2 cellular contexts compared by ENCODE assay signal in the genomic region with DNA sequence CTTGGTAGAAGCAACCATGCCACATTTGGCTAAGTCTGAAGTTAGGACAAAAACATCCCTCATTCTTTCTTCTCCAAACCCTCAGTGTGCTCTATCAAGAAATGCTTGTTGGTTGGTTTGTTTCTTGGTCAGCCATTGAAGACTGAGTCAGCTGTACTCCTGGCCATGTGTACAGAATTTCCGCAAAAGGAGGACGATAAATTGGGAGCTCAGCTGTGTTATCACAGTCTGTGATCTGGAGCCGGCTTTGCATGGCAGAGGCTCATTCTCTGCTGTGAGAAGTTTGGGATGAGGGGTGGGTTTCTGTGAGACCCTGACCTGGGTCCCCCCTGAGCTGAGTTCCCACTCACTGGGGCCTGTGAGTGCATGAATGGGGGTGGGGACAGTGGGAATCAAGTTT.
TF ChIP-seq lines count a peak whose summit lies in the region.

No MANE protein-coding gene starts in this region.

TF ChIP-seq in SK-N-SH, 30 proteins besides CTCF, POLR2A, EP300 and RAD21 (continued from another document):
- TF ChIP-seq, protein P1, sequence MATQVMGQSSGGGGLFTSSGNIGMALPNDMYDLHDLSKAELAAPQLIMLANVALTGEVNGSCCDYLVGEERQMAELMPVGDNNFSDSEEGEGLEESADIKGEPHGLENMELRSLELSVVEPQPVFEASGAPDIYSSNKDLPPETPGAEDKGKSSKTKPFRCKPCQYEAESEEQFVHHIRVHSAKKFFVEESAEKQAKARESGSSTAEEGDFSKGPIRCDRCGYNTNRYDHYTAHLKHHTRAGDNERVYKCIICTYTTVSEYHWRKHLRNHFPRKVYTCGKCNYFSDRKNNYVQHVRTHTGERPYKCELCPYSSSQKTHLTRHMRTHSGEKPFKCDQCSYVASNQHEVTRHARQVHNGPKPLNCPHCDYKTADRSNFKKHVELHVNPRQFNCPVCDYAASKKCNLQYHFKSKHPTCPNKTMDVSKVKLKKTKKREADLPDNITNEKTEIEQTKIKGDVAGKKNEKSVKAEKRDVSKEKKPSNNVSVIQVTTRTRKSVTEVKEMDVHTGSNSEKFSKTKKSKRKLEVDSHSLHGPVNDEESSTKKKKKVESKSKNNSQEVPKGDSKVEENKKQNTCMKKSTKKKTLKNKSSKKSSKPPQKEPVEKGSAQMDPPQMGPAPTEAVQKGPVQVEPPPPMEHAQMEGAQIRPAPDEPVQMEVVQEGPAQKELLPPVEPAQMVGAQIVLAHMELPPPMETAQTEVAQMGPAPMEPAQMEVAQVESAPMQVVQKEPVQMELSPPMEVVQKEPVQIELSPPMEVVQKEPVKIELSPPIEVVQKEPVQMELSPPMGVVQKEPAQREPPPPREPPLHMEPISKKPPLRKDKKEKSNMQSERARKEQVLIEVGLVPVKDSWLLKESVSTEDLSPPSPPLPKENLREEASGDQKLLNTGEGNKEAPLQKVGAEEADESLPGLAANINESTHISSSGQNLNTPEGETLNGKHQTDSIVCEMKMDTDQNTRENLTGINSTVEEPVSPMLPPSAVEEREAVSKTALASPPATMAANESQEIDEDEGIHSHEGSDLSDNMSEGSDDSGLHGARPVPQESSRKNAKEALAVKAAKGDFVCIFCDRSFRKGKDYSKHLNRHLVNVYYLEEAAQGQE (IDR thresholded peaks at IDR 0.05; ENCODE audit: low read depth, low read length): no peak
- TF ChIP-seq TCF12 (IDR thresholded peaks at IDR 0.05): no peak

TF ChIP-seq in SK-N-SH treated with all-trans-retinoic acid at 6 μM for 48 hours, 23 proteins besides CTCF, POLR2A, EP300 and RAD21 (continued from another document):
- TF ChIP-seq, protein P2, sequence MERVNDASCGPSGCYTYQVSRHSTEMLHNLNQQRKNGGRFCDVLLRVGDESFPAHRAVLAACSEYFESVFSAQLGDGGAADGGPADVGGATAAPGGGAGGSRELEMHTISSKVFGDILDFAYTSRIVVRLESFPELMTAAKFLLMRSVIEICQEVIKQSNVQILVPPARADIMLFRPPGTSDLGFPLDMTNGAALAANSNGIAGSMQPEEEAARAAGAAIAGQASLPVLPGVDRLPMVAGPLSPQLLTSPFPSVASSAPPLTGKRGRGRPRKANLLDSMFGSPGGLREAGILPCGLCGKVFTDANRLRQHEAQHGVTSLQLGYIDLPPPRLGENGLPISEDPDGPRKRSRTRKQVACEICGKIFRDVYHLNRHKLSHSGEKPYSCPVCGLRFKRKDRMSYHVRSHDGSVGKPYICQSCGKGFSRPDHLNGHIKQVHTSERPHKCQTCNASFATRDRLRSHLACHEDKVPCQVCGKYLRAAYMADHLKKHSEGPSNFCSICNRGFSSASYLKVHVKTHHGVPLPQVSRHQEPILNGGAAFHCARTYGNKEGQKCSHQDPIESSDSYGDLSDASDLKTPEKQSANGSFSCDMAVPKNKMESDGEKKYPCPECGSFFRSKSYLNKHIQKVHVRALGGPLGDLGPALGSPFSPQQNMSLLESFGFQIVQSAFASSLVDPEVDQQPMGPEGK (CRISPR knock-in tag; IDR thresholded peaks at IDR 0.05; ENCODE audit: borderline replicate concordance): no peak
- TF ChIP-seq, protein P3, sequence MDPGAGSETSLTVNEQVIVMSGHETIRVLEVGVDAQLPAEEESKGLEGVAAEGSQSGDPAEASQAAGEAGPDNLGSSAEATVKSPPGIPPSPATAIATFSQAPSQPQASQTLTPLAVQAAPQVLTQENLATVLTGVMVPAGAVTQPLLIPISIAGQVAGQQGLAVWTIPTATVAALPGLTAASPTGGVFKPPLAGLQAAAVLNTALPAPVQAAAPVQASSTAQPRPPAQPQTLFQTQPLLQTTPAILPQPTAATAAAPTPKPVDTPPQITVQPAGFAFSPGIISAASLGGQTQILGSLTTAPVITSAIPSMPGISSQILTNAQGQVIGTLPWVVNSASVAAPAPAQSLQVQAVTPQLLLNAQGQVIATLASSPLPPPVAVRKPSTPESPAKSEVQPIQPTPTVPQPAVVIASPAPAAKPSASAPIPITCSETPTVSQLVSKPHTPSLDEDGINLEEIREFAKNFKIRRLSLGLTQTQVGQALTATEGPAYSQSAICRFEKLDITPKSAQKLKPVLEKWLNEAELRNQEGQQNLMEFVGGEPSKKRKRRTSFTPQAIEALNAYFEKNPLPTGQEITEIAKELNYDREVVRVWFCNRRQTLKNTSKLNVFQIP (CRISPR knock-in tag; IDR thresholded peaks at IDR 0.05; ENCODE audit: borderline replicate concordance, low read depth): no peak
- TF ChIP-seq TOX (CRISPR knock-in tag; IDR thresholded peaks at IDR 0.05; ENCODE audit: borderline replicate concordance) (no peak), ZNF8 (CRISPR knock-in tag; IDR thresholded peaks at IDR 0.05) (no peak), ISL1 (CRISPR knock-in tag; IDR thresholded peaks at IDR 0.05) (no peak), ZFP3 (CRISPR knock-in tag; IDR thresholded peaks at IDR 0.05) (no peak), ZNF70 (CRISPR knock-in tag; IDR thresholded peaks at IDR 0.05) (no peak), GLIS3 (CRISPR knock-in tag; IDR thresholded peaks at IDR 0.05) (no peak), BACH2 (CRISPR knock-in tag; IDR thresholded peaks at IDR 0.05; ENCODE audit: borderline replicate concordance) (no peak), ESRRG (CRISPR knock-in tag; IDR thresholded peaks at IDR 0.05) (no peak), ZFP30 (CRISPR knock-in tag; IDR thresholded peaks at IDR 0.05) (no peak)
- TF ChIP-seq, protein P4, sequence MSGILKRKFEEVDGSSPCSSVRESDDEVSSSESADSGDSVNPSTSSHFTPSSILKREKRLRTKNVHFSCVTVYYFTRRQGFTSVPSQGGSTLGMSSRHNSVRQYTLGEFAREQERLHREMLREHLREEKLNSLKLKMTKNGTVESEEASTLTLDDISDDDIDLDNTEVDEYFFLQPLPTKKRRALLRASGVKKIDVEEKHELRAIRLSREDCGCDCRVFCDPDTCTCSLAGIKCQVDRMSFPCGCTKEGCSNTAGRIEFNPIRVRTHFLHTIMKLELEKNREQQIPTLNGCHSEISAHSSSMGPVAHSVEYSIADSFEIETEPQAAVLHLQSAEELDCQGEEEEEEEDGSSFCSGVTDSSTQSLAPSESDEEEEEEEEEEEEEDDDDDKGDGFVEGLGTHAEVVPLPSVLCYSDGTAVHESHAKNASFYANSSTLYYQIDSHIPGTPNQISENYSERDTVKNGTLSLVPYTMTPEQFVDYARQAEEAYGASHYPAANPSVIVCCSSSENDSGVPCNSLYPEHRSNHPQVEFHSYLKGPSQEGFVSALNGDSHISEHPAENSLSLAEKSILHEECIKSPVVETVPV (CRISPR knock-in tag; IDR thresholded peaks at IDR 0.05): no peak
